ENCODE assay signal across 14 cellular contexts in genomic region chr15:31255732-31256384, GRCh38.
DNase-seq lines count a peak whose midpoint lies in the region; ATAC-seq and TF ChIP-seq lines count a peak whose summit lies in the region.
"Had no signal": no experiment of that assay in that cellular context is flagged by ENCODE, and none has a peak within 500 bp of the region (broad histone marks: within the 10 kb centered on the region; RNA-seq: fewer than 3 reads in every experiment).

No MANE protein-coding gene starts in this region.

- H3K9me3 ChIP-seq in OCI-LY1 (ENCODE audit: low read length) (no peaks in the 10 kb centered on the region), spleen (no peaks in the 10 kb centered on the region), sigmoid colon (no peaks in the 10 kb centered on the region), gastroesophageal sphincter (no peaks in the 10 kb centered on the region), upper lobe of left lung (no peaks in the 10 kb centered on the region)

- ATAC-seq in HG02678 (IDR thresholded peaks at IDR 0.05; ENCODE audit: unreplicated experiment) (peak; percentile 69), gastroesophageal sphincter (no peak), upper lobe of left lung (ENCODE audit: low FRiP score in 2 of 2) (no peak)

- H3K36me3 ChIP-seq in OCI-LY1 (ENCODE audit: insufficient read depth, low read length) (no peaks in the 10 kb centered on the region), spleen (no peaks in the 10 kb centered on the region), sigmoid colon (no peaks in the 10 kb centered on the region), gastroesophageal sphincter (no peaks in the 10 kb centered on the region), upper lobe of left lung (no peaks in the 10 kb centered on the region)

- no peaks in the 10 kb centered on the region for H4K20me1 ChIP-seq in OCI-LY1 (ENCODE audit: insufficient read depth, low read length)

- H3K9me2 ChIP-seq in OCI-LY1 (ENCODE audit: low read depth, low read length): no peaks in the 10 kb centered on the region

- peak overlapping the region; percentile 51; the same call in 1 of the 2 replicates for H3K9ac ChIP-seq in OCI-LY1 (ENCODE audit: low read length)

- no peak for TF ChIP-seq EP300 in sigmoid colon (IDR thresholded peaks at IDR 0.05)
- no peak for TF ChIP-seq EP300 in gastroesophageal sphincter (IDR thresholded peaks at IDR 0.05)
- no peak for TF ChIP-seq EP300 in upper lobe of left lung (IDR thresholded peaks at IDR 0.05)

- H3F3A ChIP-seq in OCI-LY1 (ENCODE audit: insufficient read depth, low read length): 0 out of 2 replicates have a peak, but pooled peaks cover 4% of the 10 kb centered on the region

- H3K79me2 ChIP-seq in OCI-LY1 (ENCODE audit: insufficient read depth, low read length): no peaks in the 10 kb centered on the region

- DNase-seq in NCI-H82 (lab: John Stamatoyannopoulos, UW) (peak; percentile 35), NCI-H82 treated with DMSO at 0.1 percent for 48 hours (lab: John Stamatoyannopoulos, UW; ENCODE audit: unreplicated experiment) (no peak), spleen (peak; percentile 72), sigmoid colon (no peak), upper lobe of left lung (no peak)
- DNase-seq: 8988T; activated CD4-positive, alpha-beta T cell treated with anti-CD3 and anti-CD28 coated beads, Interleukin-2, amount 50 U/mL, for 1 hour; effector memory CD4-positive, alpha-beta T cell; NCI-H187 treated with DMSO at 0.1 percent for 48 hours; SHP77 treated with DMSO at 0.1 percent for 48 hours had no signal

- TF ChIP-seq POLR2A in spleen (IDR thresholded peaks at IDR 0.05) (no peak), sigmoid colon (IDR thresholded peaks at IDR 0.05) (no peak), gastroesophageal sphincter (IDR thresholded peaks at IDR 0.05) (no peak), upper lobe of left lung (IDR thresholded peaks at IDR 0.05) (no peak)

- peak overlapping the region; percentile 10 for H3K4me2 ChIP-seq in OCI-LY1 (ENCODE audit: low read length)

- H3K27ac ChIP-seq in OCI-LY1 (ENCODE audit: low read depth, low read length, poor library complexity, severe bottlenecking): peak overlapping the region; percentile 92
- peak overlapping the region in 5 of 8 donors; percentile 8 to 55 (median 22) for H3K27ac ChIP-seq in spleen
- H3K27ac ChIP-seq in sigmoid colon: no peak overlapping the region
- H3K27ac ChIP-seq in gastroesophageal sphincter: no peak overlapping the region
- no peak overlapping the region for H3K27ac ChIP-seq in upper lobe of left lung

- peaks cover 67% of the 10 kb centered on the region for H3K4me1 ChIP-seq in OCI-LY1 (ENCODE audit: insufficient read depth, low read length, severe bottlenecking)
- H3K4me1 ChIP-seq in spleen: peaks cover 0 to 61% (median 27%) of the 10 kb centered on the region in 6 donors
- H3K4me1 ChIP-seq in sigmoid colon: peaks cover 0 to 12% (median 11%) of the 10 kb centered on the region in 4 donors
- no peaks in the 10 kb centered on the region for H3K4me1 ChIP-seq in gastroesophageal sphincter
- H3K4me1 ChIP-seq in upper lobe of left lung: peaks cover 0 to 7% (median 1%) of the 10 kb centered on the region in 4 donors

- no peak overlapping the region for H2AFZ ChIP-seq in OCI-LY1 (ENCODE audit: low read length)

- 52 to 66% (median 64%) methylated on average over 9 of the region's 9 CpGs for WGBS in spleen, 5 donors
- 48 to 63% methylated on average over 9 of the region's 9 CpGs for WGBS in sigmoid colon, 2 donors
- 54 to 73% methylated on average over 4 to 6 of the region's 9 CpGs for WGBS in gastroesophageal sphincter (ENCODE audit: low coverage in 1 of 2), 2 donors
- WGBS in upper lobe of left lung, 2 donors: 65 to 77% methylated on average over 9 of the region's 9 CpGs

- no peaks in the 10 kb centered on the region for H3K27me3 ChIP-seq in OCI-LY1 (ENCODE audit: insufficient read depth, low read length)
- H3K27me3 ChIP-seq in spleen (replicated peaks in 1 of 7): no peaks in the 10 kb centered on the region
- H3K27me3 ChIP-seq in sigmoid colon: no peaks in the 10 kb centered on the region
- H3K27me3 ChIP-seq in gastroesophageal sphincter: no peaks in the 10 kb centered on the region
- H3K27me3 ChIP-seq in upper lobe of left lung: no peaks in the 10 kb centered on the region

- H3K4me3 ChIP-seq in OCI-LY1 (ENCODE audit: low read depth, low read length, poor library complexity, severe bottlenecking): no peak overlapping the region
- no peak overlapping the region for H3K4me3 ChIP-seq in spleen
- no peak overlapping the region for H3K4me3 ChIP-seq in sigmoid colon
- no peak overlapping the region for H3K4me3 ChIP-seq in gastroesophageal sphincter
- no peak overlapping the region for H3K4me3 ChIP-seq in upper lobe of left lung
- H3K4me3 ChIP-seq: skin epidermis had no signal

- intact Hi-C loops in spleen (cut with DNase I; ENCODE audit: low total_unique reads): no loop called here
- intact Hi-C loops in sigmoid colon (cut with DNase I): no loop called here

- TF ChIP-seq CTCF in OCI-LY1 (IDR thresholded peaks at IDR 0.05; ENCODE audit: low read length) (no peak), spleen (IDR thresholded peaks at IDR 0.05 in 8 of 11, conservative IDR thresholded peaks at IDR 0.05 in 3 of 11) (no peak), sigmoid colon (IDR thresholded peaks at IDR 0.05) (no peak), gastroesophageal sphincter (IDR thresholded peaks at IDR 0.05) (no peak), upper lobe of left lung (IDR thresholded peaks at IDR 0.05) (no peak)

Comparison
In these comparisons a context has a peak if more than half of its experiments do, and no peak if none do; other contexts are left out.
1. DNase-seq: peak in NCI-H82 (single experiment) and spleen (single experiment); none in NCI-H82 treated with DMSO at 0.1 percent for 48 hours (single experiment), sigmoid colon (single experiment) and upper lobe of left lung (0 of 2).
2. H3K27ac ChIP-seq: peak in OCI-LY1 (single experiment) and spleen (5 of 8); none in sigmoid colon (0 of 4), gastroesophageal sphincter (0 of 4) and upper lobe of left lung (0 of 4).